Comparison of ENCODE assay signal across 1 cellular context in genomic region chr1:33127001-33127823, GRCh38.
TF ChIP-seq lines count a peak whose summit lies in the region.

No MANE protein-coding gene starts in this region.

TF ChIP-seq in H1, 55 proteins besides CTCF, POLR2A, EP300 and RAD21:
- TF ChIP-seq SRF (IDR thresholded peaks at IDR 0.05; ENCODE audit: low read depth, low read length) (no peak), BRCA1 (IDR thresholded peaks at IDR 0.05; ENCODE audit: low read depth, low read length) (no peak), TAF7 (optimal IDR thresholded peaks at IDR 0.05; ENCODE audit: borderline replicate concordance, low read depth, low read length) (peak; percentile 40), MAFK (IDR thresholded peaks at IDR 0.05; ENCODE audit: low read depth, low read length) (peak; percentile 23; the same call in 1 of the 2 replicates), NRF1 (IDR thresholded peaks at IDR 0.05; ENCODE audit: low read depth, low read length) (no peak), BCL11A (IDR thresholded peaks at IDR 0.05; ENCODE audit: low read depth in 2 of 2, low read length in 2 of 2) (no peak), KDM5A (IDR thresholded peaks at IDR 0.05; ENCODE audit: low read length) (peak; percentile 39; the same call in 1 of the 2 replicates), POLR2AphosphoS5 (IDR thresholded peaks at IDR 0.05; ENCODE audit: low read depth, low read length) (peak; percentile 84), SAP30 (IDR thresholded peaks at IDR 0.05; ENCODE audit: insufficient read depth, insufficient replicate concordance, low read length) (no peak), EGR1 (IDR thresholded peaks at IDR 0.05; ENCODE audit: borderline replicate concordance, low read depth, low read length) (peak; percentile 66; the same call in 1 of the 2 replicates), TBP (IDR thresholded peaks at IDR 0.05; ENCODE audit: low read depth, low read length) (peak; percentile 86), CHD1 (IDR thresholded peaks at IDR 0.05; ENCODE audit: low read depth, low read length) (no peak), FOSL1 (IDR thresholded peaks at IDR 0.05; ENCODE audit: insufficient read depth, low read depth, low read length) (no peak), CBX5 (IDR thresholded peaks at IDR 0.05; ENCODE audit: low read depth, low read length) (no peak), JUND (IDR thresholded peaks at IDR 0.05; ENCODE audit: low read length) (peak; percentile 54; the same call in 1 of the 2 replicates), SP1 (IDR thresholded peaks at IDR 0.05; ENCODE audit: low read depth, low read length) (peak; percentile 89), ATF2 (IDR thresholded peaks at IDR 0.05; ENCODE audit: low read length) (no peak; the same call in 1 of the 2 replicates), GTF2F1 (IDR thresholded peaks at IDR 0.05; ENCODE audit: borderline replicate concordance, low read depth, low read length) (no peak), SP4 (IDR thresholded peaks at IDR 0.05; ENCODE audit: low read length) (peak; percentile 90; the same call in 1 of the 2 replicates), RBBP5 (IDR thresholded peaks at IDR 0.05; ENCODE audit: borderline replicate concordance, low read depth, low read length) (no peak), HDAC6 (IDR thresholded peaks at IDR 0.05; ENCODE audit: low read depth, low read length) (no peak), CREB1 (IDR thresholded peaks at IDR 0.05) (peak; percentile 79), TEAD4 (IDR thresholded peaks at IDR 0.05; ENCODE audit: low read depth, low read length) (no peak), EZH2 (IDR thresholded peaks at IDR 0.05; ENCODE audit: low read depth, low read length, severe bottlenecking) (no peak), ATF3 (IDR thresholded peaks at IDR 0.05; ENCODE audit: insufficient read depth, low read depth, low read length) (no peak), PHF8 (conservative IDR thresholded peaks at IDR 0.05; ENCODE audit: low read depth, low read length) (peak; percentile 71), SIN3A (conservative IDR thresholded peaks at IDR 0.05 in 1 of 2, IDR thresholded peaks at IDR 0.05 in 1 of 2; ENCODE audit: low read depth in 1 of 2, low read length in 2 of 2) (peak; percentile 82 to 90; a peak in 3 of 4 replicates), KDM1A (IDR thresholded peaks at IDR 0.05; ENCODE audit: borderline replicate concordance, low read length) (peak; percentile 93), RXRA (IDR thresholded peaks at IDR 0.05; ENCODE audit: insufficient read depth, low read depth, low read length) (peak; percentile 58; the same call in 1 of the 2 replicates), YY1 (IDR thresholded peaks at IDR 0.05; ENCODE audit: low read depth, low read length) (peak; percentile 70; the same call in 1 of the 2 replicates), ZNF274 (IDR thresholded peaks at IDR 0.05; ENCODE audit: borderline replicate concordance, extremely low read depth, low read length) (no peak), BACH1 (IDR thresholded peaks at IDR 0.05; ENCODE audit: low read length) (peak; percentile 35; the same call in 1 of the 2 replicates), SUZ12 (IDR thresholded peaks at IDR 0.05; ENCODE audit: low read length) (no peak), NANOG (IDR thresholded peaks at IDR 0.05; ENCODE audit: insufficient read depth, low read depth, low read length, poor library complexity, severe bottlenecking) (peak; percentile 30), RNF2 (IDR thresholded peaks at IDR 0.05; ENCODE audit: borderline replicate concordance, low read depth, low read length, missing control alignments, poor library complexity, severe bottlenecking) (no peak), SP2 (IDR thresholded peaks at IDR 0.05; ENCODE audit: low read length) (peak; percentile 82), CBX8 (IDR thresholded peaks at IDR 0.05; ENCODE audit: borderline replicate concordance, low read depth, low read length) (no peak), TCF12 (IDR thresholded peaks at IDR 0.05; ENCODE audit: low read depth, low read length) (no peak), HDAC2 (IDR thresholded peaks at IDR 0.05; ENCODE audit: borderline replicate concordance in 1 of 2, low read depth in 2 of 2, low read length in 2 of 2) (peak in 1 of 2 experiments; percentile 79; a peak in 1 of 4 replicates), TAF1 (IDR thresholded peaks at IDR 0.05; ENCODE audit: low read depth, low read length) (peak; percentile 89), SIRT6 (IDR thresholded peaks at IDR 0.05; ENCODE audit: low read length) (no peak), USF2 (IDR thresholded peaks at IDR 0.05; ENCODE audit: low read length) (no peak), MAX (IDR thresholded peaks at IDR 0.05) (peak; percentile 83), CEBPB (IDR thresholded peaks at IDR 0.05; ENCODE audit: low read depth, low read length) (peak; percentile 35; the same call in 1 of the 2 replicates), E2F6 (IDR thresholded peaks at IDR 0.05) (peak; percentile 67), KDM4A (IDR thresholded peaks at IDR 0.05; ENCODE audit: low read depth, low read length, severe bottlenecking) (peak; percentile 62), GABPA (IDR thresholded peaks at IDR 0.05; ENCODE audit: borderline replicate concordance, insufficient read depth, low read length) (peak; percentile 97), CTBP2 (IDR thresholded peaks at IDR 0.05; ENCODE audit: borderline replicate concordance, insufficient read depth, insufficient read length, low read length) (no peak), JUN (IDR thresholded peaks at IDR 0.05; ENCODE audit: low read depth, low read length) (no peak), RFX5 (IDR thresholded peaks at IDR 0.05; ENCODE audit: borderline replicate concordance, low read depth, low read length) (no peak), POU5F1 (IDR thresholded peaks at IDR 0.05; ENCODE audit: low read depth, low read length) (no peak), ASH2L (IDR thresholded peaks at IDR 0.05; ENCODE audit: low read length) (peak; percentile 85), SIX5 (IDR thresholded peaks at IDR 0.05; ENCODE audit: low read depth, low read length) (no peak; the same call in 1 of the 2 replicates), CHD7 (IDR thresholded peaks at IDR 0.05; ENCODE audit: insufficient replicate concordance, low read length) (no peak), CHD2 (IDR thresholded peaks at IDR 0.05; ENCODE audit: low read length) (peak; percentile 69)
